ENCODE assay signal across 1 cellular context in genomic region chrX:48466696-48467095, GRCh38.
TF ChIP-seq lines count a peak whose summit lies in the region.

No MANE protein-coding gene starts in this region.

TF ChIP-seq in HepG2, 621 proteins besides CTCF, POLR2A, EP300 and RAD21:
- TF ChIP-seq GFI1 (CRISPR knock-in tag; IDR thresholded peaks at IDR 0.05; ENCODE audit: borderline replicate concordance) (no peak), ZNF768 (CRISPR knock-in tag; IDR thresholded peaks at IDR 0.05) (peak; percentile 19; the same call in 1 of the 2 replicates)
